In the genomic region with DNA sequence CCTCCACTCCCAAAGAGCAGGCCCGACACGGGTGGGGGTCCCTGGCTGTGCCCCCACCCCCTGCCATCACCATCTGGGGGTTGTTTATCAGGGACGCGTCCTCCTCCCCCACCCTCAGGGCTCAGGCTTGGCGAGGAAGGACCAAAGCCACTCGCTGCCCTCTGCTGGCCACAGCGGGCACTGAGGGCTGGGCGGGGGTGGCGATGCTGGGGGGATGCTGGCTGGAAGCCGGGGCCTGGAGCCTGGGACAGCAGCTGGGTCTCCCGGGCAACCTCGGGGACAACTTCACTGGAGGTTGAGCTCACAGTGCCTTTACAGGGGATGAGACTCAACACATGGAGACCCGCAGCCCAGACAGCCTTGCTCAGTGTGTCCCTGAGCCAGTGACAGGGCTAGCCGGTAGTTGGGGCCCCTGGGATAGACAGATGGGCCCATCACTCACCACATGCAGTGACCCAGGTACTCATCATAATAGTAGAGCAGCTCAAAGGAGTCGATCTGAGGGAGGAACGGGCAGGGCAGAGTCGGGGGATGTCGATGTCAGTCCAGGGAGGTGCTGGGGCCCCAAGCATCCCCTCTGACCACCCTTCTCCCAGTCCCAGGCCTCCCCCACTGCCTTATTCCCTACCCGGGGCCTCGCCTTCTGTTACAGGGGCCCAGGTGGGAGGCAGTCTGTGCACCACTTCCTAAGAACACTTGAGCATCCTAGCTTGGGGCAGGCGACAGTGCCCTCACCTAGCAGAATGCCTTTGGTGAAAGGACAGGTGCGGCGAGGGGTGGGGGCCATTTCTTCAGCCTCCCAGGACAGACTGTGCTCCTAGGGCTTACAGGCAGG, we compare ENCODE assay signal across 8 cellular contexts. TPM values are rescaled to one million over a fixed set of nuclear protein-coding genes. Genes with fewer than 3 reads are reported as not detected.
DNase-seq lines count a peak whose midpoint lies in the region; ATAC-seq and TF ChIP-seq lines count a peak whose summit lies in the region.

No MANE protein-coding gene starts in this region.

- H3K27me3 Mint-ChIP-seq in CD4-positive, alpha-beta T cell, result no peaks in the 10 kb centered on the region

- TF ChIP-seq CTCF in CD4-positive, alpha-beta T cell (IDR thresholded peaks at IDR 0.05), result peak; percentile 63

- H3K9me3 ChIP-seq in CD4-positive, alpha-beta T cell (ENCODE audit: control insufficient read depth, low read length), result no peaks in the 10 kb centered on the region

- intact Hi-C loops in CD4-positive, alpha-beta T cell (cut with DNase I, micrococcal nuclease), result loop anchor here (1.0 to 2.0 kb wide), 2 partner anchors 348 kb away; no protein-coding TSS in a partner anchor

- no peaks in the 10 kb centered on the region for H3K36me3 Mint-ChIP-seq in CD4-positive, alpha-beta T cell (ENCODE audit: low read depth)

- H3K27ac ChIP-seq in CD4-positive, alpha-beta T cell (ENCODE audit: low read depth, low read length), result no peak overlapping the region

- POLR2A ChIA-PET in CD4-positive, alpha-beta T cell (lab: Charles Lee), result no interaction called here

- H3K9me3 Mint-ChIP-seq in CD4-positive, alpha-beta T cell, result no peaks in the 10 kb centered on the region

- H3K27ac Mint-ChIP-seq in CD4-positive, alpha-beta T cell, result no peak overlapping the region

- H3K27me3 ChIP-seq in CD4-positive, alpha-beta T cell (ENCODE audit: control insufficient read depth, insufficient read depth, low read length), result no peaks in the 10 kb centered on the region

- no peak overlapping the region for H3K4me3 Mint-ChIP-seq in CD4-positive, alpha-beta T cell

- peak; percentile 58 for ATAC-seq in CD4-positive, alpha-beta T cell (ENCODE audit: poor library complexity)
- ATAC-seq in HG03095 (IDR thresholded peaks at IDR 0.05; ENCODE audit: unreplicated experiment) (no peak), GM21825 (IDR thresholded peaks at IDR 0.05; ENCODE audit: unreplicated experiment) (no peak)

- peaks cover 22% of the 10 kb centered on the region for H3K4me1 Mint-ChIP-seq in CD4-positive, alpha-beta T cell (ENCODE audit: low read depth)

- CTCF ChIA-PET in CD4-positive, alpha-beta T cell (lab: Charles Lee), result interaction anchor here (0.6 kb wide), 1 partner anchor 18 kb away, joined by 3 read pairs; a partner anchor contains a TSS

- DNase-seq in CD4-positive, alpha-beta T cell, result peak; percentile 19 to 65 (median 34)
- peak; percentile 77 for DNase-seq in HT-29 (ENCODE audit: low spot score)
- DNase-seq in activated CD4-positive, alpha-beta T cell treated with anti-CD3 and anti-CD28 coated beads for 24 hours (ENCODE audit: low read depth in 2 of 2), result peak; percentile 42 to 43
- DNase-seq in cerebellar cortex (ENCODE audit: low spot score), result peak; percentile 78
- peak; percentile 83 for DNase-seq in left kidney (ENCODE audit: low read depth, low spot score)
- peak; percentile 62 for DNase-seq in stimulated activated CD4-positive, alpha-beta T cell treated with anti-CD3 and anti-CD28 coated beads, Interleukin-4, amount 100 ng/mL, for 1 hour

RNA-seq across cellular contexts. Expression of a gene that starts 5.9 kb away (rescaled TPM):
- 1 to 10 TPM; 1.5 to 2.0 TPM for total RNA-seq in CD4-positive, alpha-beta T cell
- total RNA-seq in HT-29 (2014; rRNA removed; shearing (Covaris generic)), result 118 and 129 TPM in 2 replicates

RNA-seq across cellular contexts. Expression of a gene that starts 18.5 kb away (rescaled TPM):
- total RNA-seq in CD4-positive, alpha-beta T cell, result 1 to 10 TPM; 8.0 to 8.1 TPM
- 113 and 122 TPM in 2 replicates for total RNA-seq in HT-29 (2014; rRNA removed; shearing (Covaris generic))

Comparison
In these comparisons a context has a peak if more than half of its experiments do, and no peak if none do; other contexts are left out.
1. RNA of a gene that starts 5.9 kb away (total RNA-seq): 118 to 129 TPM in HT-29; 1.5 to 2.0 TPM in CD4-positive, alpha-beta T cell; every median in the first group is over 10 times any median in the second.
2. RNA of a gene that starts 18.5 kb away (total RNA-seq): 113 to 122 TPM in HT-29; 8.0 to 8.1 TPM in CD4-positive, alpha-beta T cell; every median in the first group is over 10 times any median in the second.
3. Peak in every context shown above with its lines, with median percentiles within 50 percentile points of each other: DNase-seq.